Comparison of ENCODE assay signal across 15 cellular contexts in the genomic region with DNA sequence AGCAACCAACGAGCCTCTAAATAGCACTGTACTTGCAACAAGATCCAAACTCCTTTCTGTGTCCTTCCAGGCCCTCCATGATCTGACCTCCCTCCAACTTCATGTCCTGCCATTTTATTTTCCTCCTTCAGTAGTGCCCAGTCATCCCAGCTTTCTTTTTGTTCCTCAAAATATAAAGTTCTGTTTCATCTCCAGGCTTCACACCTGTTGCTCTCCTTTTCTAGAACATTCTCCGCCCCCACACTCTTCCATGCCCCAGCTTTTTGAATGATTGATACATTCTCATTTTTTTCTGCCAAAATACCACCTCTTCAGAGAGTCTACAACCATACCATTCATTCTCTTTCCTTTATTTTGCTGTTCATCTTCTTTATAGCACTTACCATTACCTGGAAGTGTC.
"Had no signal": no experiment of that assay in that cellular context is flagged by ENCODE, and none has a peak within 500 bp of the region (broad histone marks: within the 10 kb centered on the region; RNA-seq: fewer than 3 reads in every experiment).

No MANE protein-coding gene starts in this region.

- DNase-seq: activated CD4-positive, alpha-beta memory T cell treated with anti-CD3 and anti-CD28 coated beads for 36 hours; activated T-cell treated with anti-CD3 and anti-CD28 coated beads, Interleukin-2, amount 50 U/mL, for 24 hours; aorta; colonic mucosa; foreskin keratinocyte; left cardiac atrium; retina; stimulated activated CD4-positive, alpha-beta T cell treated with anti-CD3 and anti-CD28 coated beads, Interleukin-12 subunit alpha, Interleukin-12 subunit beta, amount 100 ng/mL, for 4 hours; stimulated activated CD4-positive, alpha-beta T cell treated with anti-CD3 and anti-CD28 coated beads, Interleukin-1b, Interleukin-23, amount 100 ng/mL, for 48 hours; stimulated activated CD8-positive, alpha-beta memory T cell treated with anti-CD3 and anti-CD28 coated beads, Interleukin-4, amount 100 ng/mL, for 48 hours; stomach had no signal

- H3K9me3 Mint-ChIP-seq: activated CD4-positive, alpha-beta memory T cell treated with anti-CD3 and anti-CD28 coated beads for 36 hours; central memory CD8-positive, alpha-beta T cell; type B pancreatic cell had no signal

- H3K36me3 ChIP-seq: colonic mucosa, stomach had no signal

- H3K4me1 ChIP-seq: colonic mucosa, foreskin keratinocyte, stomach had no signal

- ATAC-seq: foreskin keratinocyte, left cardiac atrium had no signal

- H3K27ac Mint-ChIP-seq: activated CD4-positive, alpha-beta memory T cell treated with anti-CD3 and anti-CD28 coated beads for 36 hours; activated T-cell treated with anti-CD3 and anti-CD28 coated beads, Interleukin-2, amount 50 U/mL, for 24 hours; nephron; type B pancreatic cell had no signal

- H3K4me3 ChIP-seq: colonic mucosa, hepatocyte, stomach had no signal

- H3K9me3 ChIP-seq: colonic mucosa, stomach had no signal

- H3K27ac ChIP-seq: colonic mucosa, foreskin keratinocyte, hepatocyte, stomach had no signal

- H3K36me3 Mint-ChIP-seq: activated CD4-positive, alpha-beta memory T cell treated with anti-CD3 and anti-CD28 coated beads for 36 hours; type B pancreatic cell had no signal

- H3K27me3 Mint-ChIP-seq: activated CD4-positive, alpha-beta memory T cell treated with anti-CD3 and anti-CD28 coated beads for 36 hours; activated T-cell treated with anti-CD3 and anti-CD28 coated beads, Interleukin-2, amount 50 U/mL, for 24 hours; central memory CD8-positive, alpha-beta T cell had no signal

- H3K4me3 Mint-ChIP-seq: activated CD4-positive, alpha-beta memory T cell treated with anti-CD3 and anti-CD28 coated beads for 36 hours; activated T-cell treated with anti-CD3 and anti-CD28 coated beads, Interleukin-2, amount 50 U/mL, for 24 hours; central memory CD8-positive, alpha-beta T cell; nephron; type B pancreatic cell had no signal
